In the genomic region with DNA sequence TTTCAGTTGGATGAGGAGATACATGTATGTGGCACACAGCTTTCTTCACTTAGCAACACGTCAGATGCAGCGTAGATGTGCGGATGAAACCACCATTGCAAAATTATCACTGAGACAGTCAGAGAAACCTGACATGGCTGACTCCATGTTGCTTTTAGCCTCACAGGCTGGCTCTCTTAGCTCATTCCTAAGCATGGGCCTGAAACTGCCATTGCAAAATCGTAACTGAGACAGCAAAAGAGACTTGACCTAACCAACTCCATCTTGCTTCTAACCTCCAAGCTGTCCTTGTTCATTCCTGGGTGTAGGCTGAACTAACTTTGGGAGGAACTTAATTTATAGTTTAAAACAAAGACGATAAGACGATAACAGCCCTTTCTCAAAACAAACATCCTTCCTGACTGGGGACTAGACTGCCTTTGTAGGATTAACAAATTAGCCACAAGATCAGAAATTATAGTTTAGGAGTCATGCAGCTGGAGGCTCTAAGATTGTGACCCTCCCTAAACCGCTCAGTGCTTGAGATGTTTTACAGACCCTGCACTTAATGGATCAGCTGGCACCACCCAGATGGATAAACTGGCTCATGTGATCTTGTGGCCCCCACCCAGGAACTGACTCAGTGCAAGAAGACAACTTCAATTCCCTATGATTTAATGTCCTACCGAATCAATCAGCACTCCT, we compare ENCODE assay signal across 9 cellular contexts. TPM values are rescaled to one million over a fixed set of nuclear protein-coding genes. Genes with fewer than 3 reads are reported as not detected.
DNase-seq lines count a peak whose midpoint lies in the region; ATAC-seq, FAIRE-seq and TF ChIP-seq lines count a peak whose summit lies in the region.
"Not testable (repeated sequence)": the region's sequence is repeated elsewhere in the genome, so short reads cannot be mapped to it uniquely, and the experiment has no call there.
"Had no signal": no experiment of that assay in that cellular context is flagged by ENCODE, and none has a peak within 500 bp of the region (broad histone marks: within the 10 kb centered on the region; RNA-seq: fewer than 3 reads in every experiment).

No MANE protein-coding gene starts in this region.

- peak overlapping the region; percentile 92; the same call in 1 of the 2 replicates for H2BK5ac ChIP-seq in H1 (ENCODE audit: low read depth, low read length)

- H3K23me2 ChIP-seq in H1 (ENCODE audit: low read depth, low read length) = not testable (repeated sequence)

- not testable (repeated sequence) for H3K9me3 Mint-ChIP-seq in WTC11, mesothelial cell of epicardium

- TF ChIP-seq EP300 in H1 (IDR thresholded peaks at IDR 0.05; ENCODE audit: borderline replicate concordance in 1 of 2, low read depth in 2 of 2, low read length in 2 of 2) = not testable (repeated sequence)

- ATAC-seq in SK-N-SH treated with all-trans-retinoic acid at 6 μM for 48 hours, WTC11: not testable (repeated sequence)

- not testable (repeated sequence) for TF ChIP-seq POLR2A in H1 (IDR thresholded peaks at IDR 0.05; ENCODE audit: control extremely low read depth in 1 of 2, low read depth in 2 of 2, low read length in 2 of 2)

- not testable (repeated sequence) for H3K79me1 ChIP-seq in H1 (ENCODE audit: low read depth, low read length)

- not testable (repeated sequence) for H4K20me1 ChIP-seq in H1 (replicated peaks in 1 of 2; ENCODE audit: control insufficient read depth in 1 of 2, insufficient read depth in 2 of 2, low read length in 2 of 2)

- peak overlapping the region; percentile 66; the same call in 1 of the 2 replicates for H2BK20ac ChIP-seq in H1 (ENCODE audit: low read length)

- H3K27me3 Mint-ChIP-seq in WTC11 (ENCODE audit: low read depth); mesothelial cell of epicardium (ENCODE audit: low read depth): not testable (repeated sequence)

- H2BK15ac ChIP-seq in H1 (ENCODE audit: low read length) = 0 out of 2 replicates have a peak overlapping the region, but pooled peaks have one; percentile 50

- CTCF ChIA-PET in WTC11 (lab: Charles Lee) (interaction anchor here (0.7 to 3.2 kb wide), 12 partner anchors 12 to 228 kb away, joined by 3 to 59 read pairs (median 10); no protein-coding TSS in a partner anchor), H1 (lab: Charles Lee; ENCODE audit: partially characterized antibody) (interaction anchor here (0.7 to 2.1 kb wide), 17 partner anchors 9 to 137 kb away, joined by 3 to 12 read pairs (median 3); no protein-coding TSS in a partner anchor)

- not testable (repeated sequence) for H3K9ac ChIP-seq in HUES48 (ENCODE audit: low read depth, low read length); H1 (replicated peaks in 1 of 4; ENCODE audit: extremely low read depth in 1 of 4, low read depth in 3 of 4, low read length in 3 of 4)

- H3K4me3 ChIP-seq in HUES48 (ENCODE audit: low read depth, low read length) (peak overlapping the region; percentile 63; the same call in 1 of the 2 replicates), H1 (ENCODE audit: extremely low read depth in 1 of 4, insufficient read depth in 2 of 4, low read depth in 3 of 4, low read length in 4 of 4) (peak overlapping the region in 1 of 4 experiments; percentile 52; a peak in 3 of 8 replicates)
- H3K4me3 ChIP-seq in fibroblast of villous mesenchyme (ENCODE audit: low read depth, low read length) = not testable (repeated sequence)

- peak overlapping the region; percentile 62 for H3K4me3 Mint-ChIP-seq in WTC11
- H3K4me3 Mint-ChIP-seq in mesothelial cell of epicardium = not testable (repeated sequence)

- H3K9me3 ChIP-seq in HUES48 (ENCODE audit: control insufficient read depth, insufficient read depth, low read length); H1 (ENCODE audit: insufficient read depth in 2 of 2, low read depth in 1 of 2, low read length in 1 of 2): not testable (repeated sequence)

- H3K14ac ChIP-seq in H1 (ENCODE audit: insufficient read length) = not testable (repeated sequence)

- H3K4me1 Mint-ChIP-seq in WTC11 (peaks cover 71% of the 10 kb centered on the region), mesothelial cell of epicardium (peaks cover 59% of the 10 kb centered on the region)

- H2AK5ac ChIP-seq in H1 (ENCODE audit: low read depth, low read length) = 0 out of 2 replicates have a peak overlapping the region, but pooled peaks have one; percentile 75

- H3K18ac ChIP-seq in H1 (ENCODE audit: extremely low read depth, low read length) = peak overlapping the region; percentile 83

- peak overlapping the region; percentile 75 to 81 for H3K4me2 ChIP-seq in H1 (ENCODE audit: insufficient read depth in 1 of 2, low read depth in 2 of 2, low read length in 2 of 2)

- DNase-seq in ELF-1 (ENCODE audit: low read depth, low spot score) (peak; percentile 39), fibroblast of villous mesenchyme (ENCODE audit: low read depth) (peak; percentile 88)
- not testable (repeated sequence) for DNase-seq in WTC11 (ENCODE audit: low spot score); H1 (ENCODE audit: low read depth in 1 of 2, low spot score in 2 of 2); mesothelial cell of epicardium (ENCODE audit: low spot score in 2 of 2, unreplicated experiment in 2 of 2)

- H3K27ac Mint-ChIP-seq in WTC11 (peak overlapping the region; percentile 86), mesothelial cell of epicardium (peak overlapping the region; percentile 15)

- 72% methylated on average over 8 of the region's 8 CpGs; no CpG with 5 or more reads in 1 of the 2 experiments for WGBS in H1 (ENCODE audit: extremely low coverage in 1 of 2, insufficient coverage in 1 of 2, insufficient read length in 1 of 2, insufficient replicate concordance in 2 of 2, low coverage in 1 of 2, low lambda C conversion rate in 2 of 2, missing lambda C conversion rate in 1 of 2), 2 experiments

- H3K36me3 ChIP-seq in HUES48 (ENCODE audit: control insufficient read depth, insufficient read depth, low read length); H1 (ENCODE audit: control insufficient read depth in 2 of 4, insufficient read depth in 4 of 4, low read length in 3 of 4): not testable (repeated sequence)

- not testable (repeated sequence) for FAIRE-seq in H1 (lab: Jason Lieb, UNC)

- H2BK120ac ChIP-seq in H1 (replicated peaks; ENCODE audit: low read depth, low read length) = peak overlapping the region; percentile 85

- peaks cover 13% of the 10 kb centered on the region for H3K36me3 Mint-ChIP-seq in WTC11
- H3K36me3 Mint-ChIP-seq in mesothelial cell of epicardium = not testable (repeated sequence)

- TF ChIP-seq RAD21 in H1 (IDR thresholded peaks at IDR 0.05 in 1 of 2, conservative IDR thresholded peaks at IDR 0.05 in 1 of 2; ENCODE audit: low read depth in 2 of 2, low read length in 2 of 2) = not testable (repeated sequence)

- not testable (repeated sequence) for H3K4ac ChIP-seq in H1 (replicated peaks; ENCODE audit: insufficient read length, low read depth, low read length)

- H3K27me3 ChIP-seq in HUES48 (ENCODE audit: control insufficient read depth, insufficient read depth, low read length); H1 (replicated peaks in 1 of 4; ENCODE audit: control insufficient read depth in 3 of 4, extremely low read depth in 1 of 4, insufficient read depth in 3 of 4, low read length in 3 of 4): not testable (repeated sequence)

- H2BK12ac ChIP-seq in H1 (ENCODE audit: low read depth, low read length) = peak overlapping the region; percentile 84; the same call in 1 of the 2 replicates

- H3K56ac ChIP-seq in H1 (replicated peaks; ENCODE audit: insufficient read length, low read depth, low read length) = not testable (repeated sequence)

- not testable (repeated sequence) for H3K79me2 ChIP-seq in H1 (ENCODE audit: control insufficient read depth in 1 of 2, insufficient read depth in 2 of 2, low read length in 2 of 2)

- H4K8ac ChIP-seq in H1 (ENCODE audit: extremely low read depth, insufficient read depth, low read length) = not testable (repeated sequence)

- H3K27ac ChIP-seq in HUES48 (ENCODE audit: low read depth, low read length) = peak overlapping the region; percentile 95
- H3K27ac ChIP-seq in H1 (ENCODE audit: low read depth, low read length) = not testable (repeated sequence)

- H3K23ac ChIP-seq in H1 (ENCODE audit: insufficient read length) = not testable (repeated sequence)

- POLR2A ChIA-PET in WTC11 (lab: Charles Lee) (interaction anchor here (0.5 kb wide), 1 partner anchor 54 kb away, joined by 3 read pairs; no protein-coding TSS in a partner anchor), H1 (lab: Charles Lee; ENCODE audit: partially characterized antibody) (interaction anchor here (1.9 kb wide), 1 partner anchor 12 kb away, joined by 5 read pairs; no protein-coding TSS in a partner anchor)

- not testable (repeated sequence) for H4K5ac ChIP-seq in H1 (ENCODE audit: insufficient read length, low read depth, low read length)

- H2AFZ ChIP-seq in H1 (ENCODE audit: low read length) = not testable (repeated sequence)

- H3K4me1 ChIP-seq in HUES48 (ENCODE audit: control insufficient read depth, insufficient read depth, low read length) = peaks cover 56% of the 10 kb centered on the region
- peaks cover 13 to 35% (median 23%) of the 10 kb centered on the region in 4 experiments; a peak in 6 of 7 replicates for H3K4me1 ChIP-seq in H1 (replicated peaks in 1 of 4; ENCODE audit: control insufficient read depth in 3 of 4, insufficient read depth in 4 of 4, low read length in 3 of 4)

- peak overlapping the region; percentile 13 for H4K91ac ChIP-seq in H1 (replicated peaks; ENCODE audit: insufficient read length, low read length)

- not testable (repeated sequence) for TF ChIP-seq CTCF in WTC11 (IDR thresholded peaks at IDR 0.05); H1 (IDR thresholded peaks at IDR 0.05; ENCODE audit: control extremely low read depth in 1 of 3, insufficient read depth in 1 of 3, low read depth in 1 of 3, low read length in 3 of 3); fibroblast of villous mesenchyme (IDR thresholded peaks at IDR 0.05; ENCODE audit: insufficient read depth, low read depth, low read length); mesothelial cell of epicardium (IDR thresholded peaks at IDR 0.05; ENCODE audit: unreplicated experiment)

RNA-seq across cellular contexts. Expression of gene NLRP3, which starts 41.2 kb away (rescaled TPM):
- total RNA-seq in WTC11 (2021) (0.11 to 0.25 TPM (median 0.11 TPM) in 3 replicates), fibroblast of villous mesenchyme (0.43 and 0.97 TPM in 2 replicates), mesothelial cell of epicardium (0.13 to 0.34 TPM (median 0.22 TPM) in 3 replicates)
- 0.19 and 0.23 TPM in 2 replicates for total RNA-seq in H1 (2021; fragmentation: NEBNext Ultra II Directional; extraction: Animal tissue kit (Norgen Biotek cat#: 25700))
- polyA plus RNA-seq in H1 (2011; rRNA removed) = 0.03 and 0.05 TPM in 2 replicates
- 0.08 TPM for polyA plus RNA-seq in H1 (2011; cell fraction: cytosol; rRNA removed)
- polyA plus RNA-seq in H1 (2011; cell fraction: nucleus; rRNA removed) = 0.14 TPM
- 0.05 to 0.39 TPM (median 0.10 TPM) in 4 replicates for polyA plus RNA-seq in H1 (2012, experiment 1 of 2)
- polyA plus RNA-seq in H1 (2012, experiment 2 of 2) = not detected
- polyA plus RNA-seq in H1 (2013, experiment 1 of 2) = 0.04 TPM
- polyA plus RNA-seq in H1 (2013, experiment 2 of 2) = 0.02 TPM
- polyA minus RNA-seq in H1 (2011; rRNA and poly(A)+ RNA removed) = 0.03 and 0.10 TPM in 2 replicates
- polyA minus RNA-seq in H1 (2011; cell fraction: cytosol; rRNA and poly(A)+ RNA removed) = 0.29 TPM
- polyA minus RNA-seq in H1 (2011; cell fraction: nucleus; rRNA and poly(A)+ RNA removed) = not detected
- total RNA-seq: A673 had no signal
- polyA plus RNA-seq: BJ had no signal

RNA-seq across cellular contexts. Expression of gene ZNF496, which starts 43.1 kb away (rescaled TPM):
- total RNA-seq in WTC11 (2021) = 81.5 to 89.0 TPM (median 88.3 TPM) in 3 replicates
- total RNA-seq in H1 (2021; fragmentation: NEBNext Ultra II Directional; extraction: Animal tissue kit (Norgen Biotek cat#: 25700)) = 64.2 and 71.4 TPM in 2 replicates
- polyA plus RNA-seq in H1 (2011; rRNA removed) = 27.9 and 37.9 TPM in 2 replicates
- 42.8 TPM for polyA plus RNA-seq in H1 (2011; cell fraction: cytosol; rRNA removed)
- polyA plus RNA-seq in H1 (2011; cell fraction: nucleus; rRNA removed) = 51.4 TPM
- 31.0 to 41.1 TPM (median 37.4 TPM) in 4 replicates for polyA plus RNA-seq in H1 (2012, experiment 1 of 2)
- polyA plus RNA-seq in H1 (2012, experiment 2 of 2) = 31.9 TPM
- 25.3 TPM for polyA plus RNA-seq in H1 (2013, experiment 1 of 2)
- polyA plus RNA-seq in H1 (2013, experiment 2 of 2) = 25.6 TPM
- polyA minus RNA-seq in H1 (2011; rRNA and poly(A)+ RNA removed) = 67.6 and 73.6 TPM in 2 replicates
- 49.5 TPM for polyA minus RNA-seq in H1 (2011; cell fraction: cytosol; rRNA and poly(A)+ RNA removed)
- polyA minus RNA-seq in H1 (2011; cell fraction: nucleus; rRNA and poly(A)+ RNA removed) = 46.4 TPM
- total RNA-seq in fibroblast of villous mesenchyme = 19.4 and 27.4 TPM in 2 replicates
- total RNA-seq in mesothelial cell of epicardium = 61.5 to 70.6 TPM (median 69.0 TPM) in 3 replicates
